Comparison of ENCODE assay signal across 24 cellular contexts in the genomic region with DNA sequence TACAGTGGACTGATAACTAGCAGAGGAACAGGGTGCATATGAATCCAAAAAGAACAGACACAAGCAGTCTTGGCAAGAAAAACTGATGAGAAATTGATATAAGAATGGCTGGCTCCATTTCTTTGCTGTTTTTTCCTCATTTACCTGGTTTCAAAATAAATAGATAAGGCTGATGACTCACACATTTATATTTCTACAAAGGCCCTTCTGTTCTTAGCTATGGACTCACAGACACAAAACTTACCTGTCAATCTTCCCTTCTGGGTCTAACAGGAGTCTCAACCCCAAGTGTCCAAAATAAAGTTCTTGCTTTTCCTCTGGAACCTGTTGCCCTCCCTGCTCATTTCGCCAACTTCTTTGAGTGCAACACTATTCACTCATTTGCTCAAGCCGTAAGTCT. TPM values are rescaled to one million over a fixed set of nuclear protein-coding genes. Genes with fewer than 3 reads are reported as not detected.
DNase-seq lines count a peak whose midpoint lies in the region; ATAC-seq and TF ChIP-seq lines count a peak whose summit lies in the region.
"Had no signal": no experiment of that assay in that cellular context is flagged by ENCODE, and none has a peak within 500 bp of the region (broad histone marks: within the 10 kb centered on the region; RNA-seq: fewer than 3 reads in every experiment).

No MANE protein-coding gene starts in this region.

- H3K4me2 ChIP-seq in smooth muscle cell = no peak overlapping the region
- H3K4me2 ChIP-seq: BLaER1 had no signal

- H3K27me3 ChIP-seq in colonic mucosa (no peaks in the 10 kb centered on the region), smooth muscle cell (ENCODE audit: low read depth) (no peaks in the 10 kb centered on the region)
- H3K27me3 ChIP-seq: BLaER1 had no signal

- WGBS in smooth muscle cell (ENCODE audit: low lambda C conversion rate) = 94% methylated on average over 2 of the region's 2 CpGs

- peak; percentile 9 for DNase-seq in DMS53 treated with DMSO at 0.1 percent for 48 hours (lab: John Stamatoyannopoulos, UW; ENCODE audit: unreplicated experiment)
- DNase-seq in colonic mucosa = no peak
- no peak for DNase-seq in mucosa of descending colon
- no peak for DNase-seq in smooth muscle cell (lab: John Stamatoyannopoulos, UW; ENCODE audit: unreplicated experiment)
- DNase-seq in NCI-H1930 (lab: John Stamatoyannopoulos, UW) = no peak
- no peak for DNase-seq in GM03348 (ENCODE audit: low spot score)
- DNase-seq: Caco-2; CD4-positive, alpha-beta T cell; H9; HFFc6; NCI-H1092 treated with DMSO at 0.1 percent for 48 hours; NCI-H146; NCI-H2029 treated with DMSO at 0.1 percent for 48 hours; NCI-H345; NCI-H524; NCI-H82 had no signal

- H3K36me3 ChIP-seq in colonic mucosa (no peaks in the 10 kb centered on the region), mucosa of descending colon (ENCODE audit: low read depth) (no peaks in the 10 kb centered on the region), smooth muscle cell (ENCODE audit: low read depth) (no peaks in the 10 kb centered on the region)
- H3K36me3 ChIP-seq: BLaER1 had no signal

- H3F3A ChIP-seq in smooth muscle cell (ENCODE audit: low read depth) = no peaks in the 10 kb centered on the region

- H3K27ac ChIP-seq in colonic mucosa (peak overlapping the region; percentile 58), smooth muscle cell (ENCODE audit: low read depth) (no peak overlapping the region)
- H3K27ac ChIP-seq: BLaER1 had no signal

- no peak overlapping the region for H2AFZ ChIP-seq in smooth muscle cell (ENCODE audit: low read depth)

- peak; percentile 41 for ATAC-seq in mucosa of descending colon
- no peak for ATAC-seq in GM19452 (IDR thresholded peaks at IDR 0.05; ENCODE audit: unreplicated experiment)
- no peak for ATAC-seq in GM21529 (IDR thresholded peaks at IDR 0.05; ENCODE audit: unreplicated experiment)
- ATAC-seq: K562, Panc1, Right ventricle myocardium inferior had no signal

- H3K79me2 ChIP-seq in smooth muscle cell (ENCODE audit: low read depth) = no peaks in the 10 kb centered on the region

- TF ChIP-seq CTCF in colonic mucosa (IDR thresholded peaks at IDR 0.05) (no peak), mucosa of descending colon (IDR thresholded peaks at IDR 0.05) (no peak), smooth muscle cell (IDR thresholded peaks at IDR 0.05; ENCODE audit: borderline replicate concordance, insufficient read depth, poor library complexity, severe bottlenecking) (no peak)

- H4K20me1 ChIP-seq in smooth muscle cell (ENCODE audit: low read depth) = no peaks in the 10 kb centered on the region
- H4K20me1 ChIP-seq: BLaER1 had no signal

- peak overlapping the region in 1 of 2 donors; percentile 72 for H3K9ac ChIP-seq in colonic mucosa (ENCODE audit: low read depth in 2 of 2, low read length in 2 of 2)
- no peak overlapping the region for H3K9ac ChIP-seq in smooth muscle cell (ENCODE audit: low read depth)
- H3K9ac ChIP-seq: BLaER1 had no signal

- intact Hi-C loops in colonic mucosa (cut with DNase I) (no loop called here), mucosa of descending colon (cut with DNase I, micrococcal nuclease) (no loop called here)

- H3K4me1 ChIP-seq in colonic mucosa (no peaks in the 10 kb centered on the region), mucosa of descending colon (ENCODE audit: low read depth) (peaks cover 22% of the 10 kb centered on the region), smooth muscle cell (ENCODE audit: low read depth) (no peaks in the 10 kb centered on the region)
- H3K4me1 ChIP-seq: BLaER1 had no signal

- peak overlapping the region; percentile 9 for H3K4me3 ChIP-seq in colonic mucosa
- H3K4me3 ChIP-seq in mucosa of descending colon = no peak overlapping the region
- peak overlapping the region; percentile 35 for H3K4me3 ChIP-seq in smooth muscle cell
- H3K4me3 ChIP-seq: BLaER1, K562 had no signal

- H3K9me3 ChIP-seq in colonic mucosa = no peaks in the 10 kb centered on the region
- no peaks in the 10 kb centered on the region for H3K9me3 ChIP-seq in mucosa of descending colon
- no peaks in the 10 kb centered on the region for H3K9me3 ChIP-seq in smooth muscle cell (replicated peaks; ENCODE audit: low read depth)
- H3K9me3 ChIP-seq: BLaER1, Caco-2 had no signal

RNA-seq across cellular contexts. Expression of a gene that starts 1.0 kb away (rescaled TPM):
- total RNA-seq in colonic mucosa = 10 to 100 TPM; 11.3 to 27.7 TPM
- total RNA-seq in mucosa of descending colon = 100 to 1,000 TPM in 1 of 3 donors, 10 to 100 TPM in 2; 30.2 to 107 (median 40.1) TPM
- not detected in 2 replicates for total RNA-seq in smooth muscle cell
- not detected in 2 replicates for polyA plus RNA-seq in smooth muscle cell
- total RNA-seq: CD4-positive, alpha-beta T cell; Daoy; H9; HFFc6; K562; Right ventricle myocardium inferior; SK-MEL-5 had no signal
- polyA plus RNA-seq: K562 had no signal

Comparison
In these comparisons a context has a peak if more than half of its experiments do, and no peak if none do; other contexts are left out.
1. RNA of a gene that starts 1.0 kb away (total RNA-seq): 30.2 to 107 TPM in mucosa of descending colon and 11.3 to 27.7 TPM in colonic mucosa; not detected in smooth muscle cell; every median in the first group is over 10 times any median in the second.